Comparison of ENCODE assay signal across 27 cellular contexts in the genomic region with DNA sequence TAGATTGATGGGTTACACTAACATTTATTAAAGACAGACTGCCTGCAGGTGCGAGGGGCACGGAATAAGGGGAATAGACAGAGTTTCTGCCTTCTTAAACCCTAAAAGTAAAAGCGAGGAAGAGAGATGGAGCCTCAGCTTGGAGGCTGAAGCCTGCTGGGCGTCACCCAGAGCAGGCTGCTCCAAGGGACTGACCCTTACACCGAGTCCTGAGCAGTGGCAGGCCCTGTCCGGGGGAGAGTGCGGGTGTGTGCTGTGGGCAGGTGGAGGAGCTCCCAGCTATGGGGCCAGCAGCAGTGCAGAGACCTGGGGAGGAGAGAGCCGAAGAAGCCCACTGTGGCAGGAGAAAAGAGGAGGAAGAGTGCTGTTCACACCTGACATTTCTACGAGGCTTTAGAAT.
"Had no signal": no experiment of that assay in that cellular context is flagged by ENCODE, and none has a peak within 500 bp of the region (broad histone marks: within the 10 kb centered on the region; RNA-seq: fewer than 3 reads in every experiment).

No MANE protein-coding gene starts in this region.

- H3K36me3 ChIP-seq: heart right ventricle, left lung, lower lobe of right lung, pancreas, prostate gland, stomach, thyroid gland, transverse colon, upper lobe of left lung had no signal

- H3K79me2 ChIP-seq: hepatocyte had no signal

- H3K27me3 ChIP-seq: hepatocyte, pancreas, testis, thyroid gland, transverse colon, upper lobe of left lung had no signal

- ATAC-seq: heart right ventricle; left colon; left lung; naive thymus-derived CD4-positive, alpha-beta T cell; pancreas; right cardiac atrium; stimulated activated naive B cell treated with anti-CD40 and anti-IgM and Interleukin-4, amounts not matched to agents 10 μg/mL and 1 μg/mL and 100 μg/mL, for 72 hours; stimulated activated naive CD8-positive, alpha-beta T cell treated with anti-CD3 and anti-CD28 coated beads, Interleukin-15, Interleukin-2, amounts not matched to agents 100 U/mL and 50 U/mL, for 24 hours had no signal

- H3K4me2 ChIP-seq: hepatocyte had no signal

- H3K4me1 ChIP-seq: heart right ventricle, left lung, lower lobe of right lung, pancreas, prostate gland, stomach, testis, thyroid gland, transverse colon, upper lobe of left lung had no signal

- H3K27ac Mint-ChIP-seq: mesothelial cell of epicardium; naive thymus-derived CD4-positive, alpha-beta T cell; nephron; stimulated activated naive B cell treated with anti-CD40 and anti-IgM and Interleukin-4, amounts not matched to agents 10 μg/mL and 1 μg/mL and 100 μg/mL, for 72 hours had no signal

- H3K9me3 ChIP-seq: lower lobe of right lung, pancreas, prostate gland, testis, thyroid gland, upper lobe of left lung had no signal

- H3K4me3 ChIP-seq: heart right ventricle, hepatocyte, left lung, lower lobe of right lung, pancreas, prostate gland, stomach, testis, thyroid gland, transverse colon, upper lobe of left lung had no signal

- H3K4me3 Mint-ChIP-seq: mesothelial cell of epicardium; nephron; stimulated activated naive B cell treated with anti-CD40 and anti-IgM and Interleukin-4, amounts not matched to agents 10 μg/mL and 1 μg/mL and 100 μg/mL, for 72 hours had no signal

- H3K27ac ChIP-seq: heart right ventricle, hepatocyte, left lung, lower lobe of right lung, pancreas, prostate gland, stomach, testis, thyroid gland, transverse colon, upper lobe of left lung had no signal

- DNase-seq: heart right ventricle; kidney glomerular epithelial cell; left colon; left lung; lower lobe of right lung; mammary epithelial cell; mesenchymal stem cell; naive thymus-derived CD4-positive, alpha-beta T cell; nucleus accumbens; pancreas; retina; right cardiac atrium; stimulated activated CD4-positive, alpha-beta T cell treated with anti-CD3 and anti-CD28 coated beads, Interleukin-12 subunit alpha, Interleukin-12 subunit beta, amount 100 ng/mL, for 4 hours; stimulated activated CD4-positive, alpha-beta T cell treated with anti-CD3 and anti-CD28 coated beads, Interleukin-15, amount 100 ng/mL, for 24 hours; stimulated activated CD4-positive, alpha-beta T cell treated with anti-CD3 and anti-CD28 coated beads, Interleukin-2, amount 100 ng/mL, for 24 hours; stimulated activated CD4-positive, alpha-beta T cell treated with anti-CD3 and anti-CD28 coated beads, Interleukin-4, amount 100 ng/mL, for 1 hour; stimulated activated naive B cell treated with anti-CD40 and anti-IgM and Interleukin-4, amounts not matched to agents 10 μg/mL and 1 μg/mL and 100 μg/mL, for 72 hours; stimulated activated naive CD8-positive, alpha-beta T cell treated with anti-CD3 and anti-CD28 coated beads, Interleukin-15, Interleukin-2, amounts not matched to agents 100 U/mL and 50 U/mL, for 24 hours; stomach; testis; thyroid gland; transverse colon had no signal

- H2AFZ ChIP-seq: hepatocyte had no signal

- H3K36me3 Mint-ChIP-seq: mesothelial cell of epicardium; naive thymus-derived CD4-positive, alpha-beta T cell; stimulated activated naive B cell treated with anti-CD40 and anti-IgM and Interleukin-4, amounts not matched to agents 10 μg/mL and 1 μg/mL and 100 μg/mL, for 72 hours had no signal

- H3K4me1 Mint-ChIP-seq: mesothelial cell of epicardium; naive thymus-derived CD4-positive, alpha-beta T cell; nephron; stimulated activated naive B cell treated with anti-CD40 and anti-IgM and Interleukin-4, amounts not matched to agents 10 μg/mL and 1 μg/mL and 100 μg/mL, for 72 hours had no signal
